Comparison of ENCODE assay signal across 15 cellular contexts in genomic region chr17:37312137-37312923, GRCh38.
DNase-seq lines count a peak whose midpoint lies in the region; ATAC-seq and TF ChIP-seq lines count a peak whose summit lies in the region.
"Had no signal": no experiment of that assay in that cellular context is flagged by ENCODE, and none has a peak within 500 bp of the region (broad histone marks: within the 10 kb centered on the region; RNA-seq: fewer than 3 reads in every experiment).

No MANE protein-coding gene starts in this region.

- H2AFZ ChIP-seq in hepatocyte: no peak overlapping the region

- WGBS in hepatocyte (ENCODE audit: low lambda C conversion rate, missing lambda C conversion rate): 58% methylated on average over 3 of the region's 3 CpGs

- peaks cover 30% of the 10 kb centered on the region for H3K79me2 ChIP-seq in hepatocyte

- no peaks in the 10 kb centered on the region for H4K20me1 ChIP-seq in hepatocyte (ENCODE audit: insufficient read depth, poor library complexity, severe bottlenecking)

- H3K27me3 ChIP-seq in hepatocyte: no peaks in the 10 kb centered on the region

- no TSS peak for BruUV-seq in Calu3 (replicated peaks; lab: Mats Ljungman, UMichigan)

- no peak for DNase-seq in Calu3
- DNase-seq in HFFc6: no peak
- DNase-seq in NCI-H774 (lab: John Stamatoyannopoulos, UW): peak; percentile 17
- peak; percentile 56 for DNase-seq in fibroblast of villous mesenchyme (ENCODE audit: low read depth)
- DNase-seq in GOT3 (lab: John Stamatoyannopoulos, UW): no peak
- DNase-seq in activated naive CD4-positive, alpha-beta T cell treated with anti-CD3 and anti-CD28 coated beads, Interleukin-2, amount 50 U/mL, for 16 hours: no peak
- no peak for DNase-seq in hepatocyte (ENCODE audit: low spot score)
- DNase-seq: DMS79 treated with DMSO at 0.1 percent for 48 hours, GF-D8, KBM-7, NCI-H1105, NCI-H1930, NCI-H510A treated with DMSO at 0.1 percent for 48 hours had no signal

- H3K9me3 Mint-ChIP-seq in Calu3 (ENCODE audit: low read depth, unreplicated experiment): no peaks in the 10 kb centered on the region
- no peaks in the 10 kb centered on the region for H3K9me3 Mint-ChIP-seq in HFFc6

- ATAC-seq in HG03097 (IDR thresholded peaks at IDR 0.05; ENCODE audit: low FRiP score, unreplicated experiment): no peak

- no peaks in the 10 kb centered on the region for H3K9me2 ChIP-seq in hepatocyte (replicated peaks; ENCODE audit: insufficient read depth)

- H3K4me1 ChIP-seq in hepatocyte (ENCODE audit: insufficient read depth): no peaks in the 10 kb centered on the region
- H3K4me1 ChIP-seq: A549 had no signal

- H3K4me1 Mint-ChIP-seq in Calu3 (ENCODE audit: low read depth, unreplicated experiment): peaks cover 14% of the 10 kb centered on the region
- H3K4me1 Mint-ChIP-seq in HFFc6 (ENCODE audit: low read depth): peaks cover 21% of the 10 kb centered on the region

- H3K9me3 ChIP-seq in hepatocyte (ENCODE audit: low read depth): no peaks in the 10 kb centered on the region
- H3K9me3 ChIP-seq: A549 had no signal

- H3K4me3 ChIP-seq in fibroblast of villous mesenchyme (ENCODE audit: low read depth, low read length) (no peak overlapping the region), hepatocyte (no peak overlapping the region)
- H3K4me3 ChIP-seq: A549 had no signal

- H3K27me3 Mint-ChIP-seq in Calu3 (ENCODE audit: unreplicated experiment) (no peaks in the 10 kb centered on the region), HFFc6 (ENCODE audit: insufficient read depth) (no peaks in the 10 kb centered on the region)

- intact Hi-C loops in Calu3 (cut with micrococcal nuclease; ENCODE audit: unreplicated experiment): no loop called here

- H3K36me3 ChIP-seq in hepatocyte (replicated peaks; ENCODE audit: insufficient read depth, low read depth): no peaks in the 10 kb centered on the region

- H3K36me3 Mint-ChIP-seq in Calu3 (ENCODE audit: insufficient read depth, unreplicated experiment) (peaks cover 24% of the 10 kb centered on the region), HFFc6 (ENCODE audit: low read depth) (0 out of 2 replicates have a peak, but pooled peaks cover 6% of the 10 kb centered on the region)

- CTCF ChIA-PET in Calu3 (lab: Charles Lee): interaction anchor here (0.8 to 1.3 kb wide), 2 partner anchors 17 to 61 kb away, joined by 3 read pairs; no protein-coding TSS in a partner anchor

- H3K27ac ChIP-seq in hepatocyte: no peak overlapping the region
- H3K27ac ChIP-seq: A549 had no signal

- H3K27ac Mint-ChIP-seq in Calu3 (ENCODE audit: unreplicated experiment): peak overlapping the region; percentile 1
- H3K27ac Mint-ChIP-seq in HFFc6: peak overlapping the region; percentile 6; the same call in 1 of the 2 replicates

- no peak overlapping the region for H3K4me2 ChIP-seq in hepatocyte
- H3K4me2 ChIP-seq: A549 had no signal

- H3K4me3 Mint-ChIP-seq in Calu3 (ENCODE audit: low read depth, unreplicated experiment) (no peak overlapping the region), HFFc6 (no peak overlapping the region)

- TF ChIP-seq CTCF in Calu3 (IDR thresholded peaks at IDR 0.05; ENCODE audit: unreplicated experiment) (no peak), HFFc6 (IDR thresholded peaks at IDR 0.05) (no peak), fibroblast of villous mesenchyme (IDR thresholded peaks at IDR 0.05; ENCODE audit: insufficient read depth, low read depth, low read length) (no peak), hepatocyte (IDR thresholded peaks at IDR 0.05; ENCODE audit: poor library complexity) (no peak)

Comparison
In these comparisons a context has a peak if more than half of its experiments do, and no peak if none do; other contexts are left out.
1. DNase-seq: peak in NCI-H774 (single experiment) and fibroblast of villous mesenchyme (single experiment); none in Calu3 (single experiment), HFFc6 (single experiment), GOT3 (single experiment), activated naive CD4-positive, alpha-beta T cell treated with anti-CD3 and anti-CD28 coated beads, Interleukin-2, amount 50 U/mL, for 16 hours (single experiment) and hepatocyte (single experiment).